Comparison of ENCODE assay signal across 16 cellular contexts in the genomic region with DNA sequence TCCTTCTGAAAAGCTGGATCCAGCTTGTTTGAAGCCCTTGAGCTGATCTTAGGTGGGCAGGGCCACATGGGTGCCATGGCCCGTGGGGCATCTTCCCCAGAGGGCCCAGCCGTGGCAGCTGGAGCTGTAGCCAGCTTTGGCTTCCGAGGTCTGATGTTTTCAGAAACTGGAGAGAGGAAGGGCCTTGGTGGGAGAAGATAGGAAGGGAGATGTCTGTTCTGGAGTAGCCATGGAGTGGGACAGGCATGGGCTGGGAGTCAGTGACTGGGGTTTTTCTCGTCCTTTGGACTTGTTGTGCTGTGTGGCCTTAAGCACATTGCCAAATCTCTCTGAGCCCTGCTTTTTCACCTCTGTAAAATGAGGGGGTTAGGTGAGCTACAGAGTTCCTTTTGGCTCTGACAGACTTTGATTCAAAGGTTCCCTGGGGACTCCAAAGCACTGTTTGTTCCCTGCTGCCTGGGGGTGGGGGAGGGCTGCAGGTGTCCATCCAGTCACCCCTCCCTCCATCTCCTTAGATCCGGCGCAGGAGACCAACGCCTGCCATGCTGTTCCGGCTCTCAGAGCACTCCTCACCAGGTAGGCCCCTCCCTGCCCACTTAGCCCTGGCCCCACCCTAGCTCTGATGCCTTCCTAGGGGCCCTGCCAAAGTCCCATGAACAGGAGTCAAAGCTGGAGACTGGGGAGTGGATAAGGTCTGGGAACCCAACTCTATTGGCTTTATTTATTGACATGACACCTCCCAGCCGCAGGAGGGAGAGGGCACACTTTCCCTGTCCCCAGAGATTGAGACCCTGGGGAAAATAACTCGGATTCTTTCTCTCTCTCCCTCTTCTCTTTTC. TPM values are rescaled to one million over a fixed set of nuclear protein-coding genes. Genes with fewer than 3 reads are reported as not detected.
A peak's percentile ranks its signal among the peaks of the same experiment; 100 is the strongest.
DNase-seq lines count a peak whose midpoint lies in the region; ATAC-seq and TF ChIP-seq lines count a peak whose summit lies in the region.
"Had no signal": no experiment of that assay in that cellular context is flagged by ENCODE, and none has a peak within 500 bp of the region (broad histone marks: within the 10 kb centered on the region; RNA-seq: fewer than 3 reads in every experiment).

No MANE protein-coding gene starts in this region.

- H3K36me3 ChIP-seq in BLaER1 (no peaks in the 10 kb centered on the region), HEK293 (ENCODE audit: control insufficient read depth in 2 of 2, insufficient read depth in 1 of 2, low read length in 2 of 2) (no peaks in the 10 kb centered on the region), mesendoderm (ENCODE audit: control insufficient read depth, insufficient read depth, low read length) (no peaks in the 10 kb centered on the region)

- H3K27me3 ChIP-seq in BLaER1 = peaks cover 26% of the 10 kb centered on the region
- no peaks in the 10 kb centered on the region for H3K27me3 ChIP-seq in mesendoderm (ENCODE audit: insufficient read depth, low read length, poor library complexity)

- no peak for TF ChIP-seq CTCF in HEK293 (tag by site-specific recombination; IDR thresholded peaks at IDR 0.05)
- TF ChIP-seq CTCF in WTC11 (IDR thresholded peaks at IDR 0.05) = no peak

- peak overlapping the region; percentile 25 for H3K56ac ChIP-seq in mesendoderm (ENCODE audit: low read length)

- H3K9me3 Mint-ChIP-seq in WTC11 = no peaks in the 10 kb centered on the region
- no peaks in the 10 kb centered on the region for H3K9me3 Mint-ChIP-seq in activated CD4-positive, alpha-beta memory T cell treated with anti-CD3 and anti-CD28 coated beads, Interleukin-2, amount 10 ng/mL, durations not matched to agents 7 days and 5 days
- H3K9me3 Mint-ChIP-seq: activated T-helper 2 cell treated with anti-CD3 and anti-CD28 coated beads, Interferon-gamma antibody, Interleukin-2, Interleukin-4, amounts not matched to agents 10 μg/mL and 5 μg/mL and 100 μg/mL, durations not matched to agents 14 hours and 24 hours and 36 hours had no signal

- DNase-seq in WTC11 (ENCODE audit: low spot score) (no peak), mesendoderm (no peak)
- DNase-seq in activated CD4-positive, alpha-beta memory T cell treated with anti-CD3 and anti-CD28 coated beads, Interleukin-2, amount 10 ng/mL, durations not matched to agents 7 days and 5 days = no peak
- no peak for DNase-seq in central memory CD4-positive, alpha-beta T cell
- DNase-seq: activated CD8-positive, alpha-beta T cell treated with anti-CD3 and anti-CD28 coated beads, Interleukin-2, amount 10 ng/mL, durations not matched to agents 7 days and 5 days; aorta; DMS79; KG1; nucleus accumbens had no signal

- H3K27me3 Mint-ChIP-seq in WTC11 (ENCODE audit: low read depth) = peaks cover 41% of the 10 kb centered on the region
- H3K27me3 Mint-ChIP-seq in activated CD4-positive, alpha-beta memory T cell treated with anti-CD3 and anti-CD28 coated beads, Interleukin-2, amount 10 ng/mL, durations not matched to agents 7 days and 5 days = peaks cover 53% of the 10 kb centered on the region

- H3K18ac ChIP-seq in mesendoderm (ENCODE audit: low read length) = no peak overlapping the region

- peak overlapping the region; percentile 9; the same call in 1 of the 2 replicates for H3K4me3 Mint-ChIP-seq in WTC11
- no peak overlapping the region for H3K4me3 Mint-ChIP-seq in activated CD4-positive, alpha-beta memory T cell treated with anti-CD3 and anti-CD28 coated beads, Interleukin-2, amount 10 ng/mL, durations not matched to agents 7 days and 5 days
- H3K4me3 Mint-ChIP-seq: activated CD8-positive, alpha-beta T cell treated with anti-CD3 and anti-CD28 coated beads, Interleukin-2, amount 10 ng/mL, durations not matched to agents 7 days and 5 days had no signal

- H3K4ac ChIP-seq in mesendoderm (ENCODE audit: low read depth, low read length) = no peak overlapping the region

- H3K79me1 ChIP-seq in mesendoderm (ENCODE audit: low read length) = no peaks in the 10 kb centered on the region

- no peak overlapping the region for H2BK5ac ChIP-seq in mesendoderm (ENCODE audit: low read length)

- H3K4me2 ChIP-seq in BLaER1 = peak overlapping the region; percentile 71
- no peak overlapping the region for H3K4me2 ChIP-seq in mesendoderm (ENCODE audit: low read length)

- H3K23ac ChIP-seq in mesendoderm (ENCODE audit: low read length) = no peak overlapping the region

- H3K9ac ChIP-seq in BLaER1 (no peak overlapping the region), mesendoderm (ENCODE audit: low read length) (no peak overlapping the region)

- no peak overlapping the region for H3K4me3 ChIP-seq in BLaER1
- no peak overlapping the region for H3K4me3 ChIP-seq in HEK293 (ENCODE audit: low read depth, low read length)
- no peak overlapping the region for H3K4me3 ChIP-seq in mesendoderm (ENCODE audit: low read length)
- H3K4me3 ChIP-seq: SK-N-MC had no signal

- H3K36me3 Mint-ChIP-seq in WTC11 = no peaks in the 10 kb centered on the region
- no peaks in the 10 kb centered on the region for H3K36me3 Mint-ChIP-seq in activated CD4-positive, alpha-beta memory T cell treated with anti-CD3 and anti-CD28 coated beads, Interleukin-2, amount 10 ng/mL, durations not matched to agents 7 days and 5 days (ENCODE audit: low read depth)

- no peak overlapping the region for H3K27ac Mint-ChIP-seq in WTC11
- no peak overlapping the region for H3K27ac Mint-ChIP-seq in activated CD4-positive, alpha-beta memory T cell treated with anti-CD3 and anti-CD28 coated beads, Interleukin-2, amount 10 ng/mL, durations not matched to agents 7 days and 5 days
- H3K27ac Mint-ChIP-seq: activated CD8-positive, alpha-beta T cell treated with anti-CD3 and anti-CD28 coated beads, Interleukin-2, amount 10 ng/mL, durations not matched to agents 7 days and 5 days; activated T-helper 2 cell treated with anti-CD3 and anti-CD28 coated beads, Interferon-gamma antibody, Interleukin-2, Interleukin-4, amounts not matched to agents 10 μg/mL and 5 μg/mL and 100 μg/mL, durations not matched to agents 14 hours and 24 hours and 36 hours had no signal

- H3K4me1 ChIP-seq in BLaER1 (peaks cover 59% of the 10 kb centered on the region), HEK293 (ENCODE audit: control insufficient read depth, insufficient read depth, low read length) (peaks cover 7% of the 10 kb centered on the region), mesendoderm (ENCODE audit: control insufficient read depth, low read depth, low read length) (peaks cover 7% of the 10 kb centered on the region)

- no peak overlapping the region for H4K8ac ChIP-seq in mesendoderm (ENCODE audit: low read depth, low read length)

- POLR2A ChIA-PET in HEK293 (lab: Yijun Ruan, JAX) (interaction anchor here (1.0 kb wide), 1 partner anchor 83 kb away, joined by 4 read pairs; no protein-coding TSS in a partner anchor), WTC11 (lab: Charles Lee) (interaction anchor here (0.5 to 1.4 kb wide), 3 partner anchors 16 to 126 kb away, joined by 3 to 4 read pairs (median 3); no protein-coding TSS in a partner anchor)
- POLR2A ChIA-PET in activated CD4-positive, alpha-beta memory T cell treated with anti-CD3 and anti-CD28 coated beads, Interleukin-2, amount 10 ng/mL, durations not matched to agents 7 days and 5 days (lab: Charles Lee) = interaction anchor here (1.6 kb wide), 1 partner anchor 101 kb away, joined by 4 read pairs; no protein-coding TSS in a partner anchor

- no CpG with 5 or more reads among the region's 10 CpGs for WGBS in mesendoderm (ENCODE audit: extremely low coverage, insufficient coverage, low lambda C conversion rate)

- CTCF ChIA-PET in HEK293 (lab: Yijun Ruan, JAX) = interaction anchor here (0.9 to 14.6 kb wide), 8 partner anchors 7 to 422 kb away, joined by 3 to 475 read pairs (median 6); a partner anchor contains a TSS
- CTCF ChIA-PET in WTC11 (lab: Charles Lee) = interaction anchor here (0.5 to 23.6 kb wide), 20 partner anchors 9 to 423 kb away, joined by 3 to 876 read pairs (median 5); a partner anchor contains a TSS
- CTCF ChIA-PET in activated CD4-positive, alpha-beta memory T cell treated with anti-CD3 and anti-CD28 coated beads, Interleukin-2, amount 10 ng/mL, durations not matched to agents 7 days and 5 days (lab: Charles Lee) = interaction anchor here (0.7 to 2.0 kb wide), 3 partner anchors 25 to 124 kb away, joined by 3 to 9 read pairs (median 3); no protein-coding TSS in a partner anchor

- H3K27ac ChIP-seq in BLaER1 = no peak overlapping the region
- H3K27ac ChIP-seq in HEK293 (ENCODE audit: extremely low read depth, low read depth, low read length) = no peak overlapping the region
- no peak overlapping the region for H3K27ac ChIP-seq in mesendoderm (ENCODE audit: low read depth, low read length)
- H3K27ac ChIP-seq: SK-N-MC had no signal

- no peak overlapping the region for H2BK15ac ChIP-seq in mesendoderm (replicated peaks; ENCODE audit: low read depth)

- no peak overlapping the region for H4K5ac ChIP-seq in mesendoderm (ENCODE audit: low read length)

- no peak overlapping the region for H2BK120ac ChIP-seq in mesendoderm (ENCODE audit: low read depth, low read length)

- H3K9me3 ChIP-seq in BLaER1 (no peaks in the 10 kb centered on the region), HEK293 (ENCODE audit: control insufficient read depth, insufficient read depth, low read depth, low read length) (no peaks in the 10 kb centered on the region)

- ATAC-seq in WTC11 = no peak
- no peak for ATAC-seq in GM18858 (IDR thresholded peaks at IDR 0.05; ENCODE audit: unreplicated experiment)
- ATAC-seq in GM21390 (IDR thresholded peaks at IDR 0.05; ENCODE audit: unreplicated experiment) = no peak
- ATAC-seq: activated CD8-positive, alpha-beta T cell treated with anti-CD3 and anti-CD28 coated beads, Interleukin-2, amount 10 ng/mL, durations not matched to agents 7 days and 5 days had no signal

- no peak overlapping the region for H2AK5ac ChIP-seq in mesendoderm (ENCODE audit: low read length)

- no peaks in the 10 kb centered on the region for H4K20me1 ChIP-seq in BLaER1

- H3K79me2 ChIP-seq in mesendoderm (ENCODE audit: control insufficient read depth, insufficient read depth, low read length) = no peaks in the 10 kb centered on the region

- peaks cover 80% of the 10 kb centered on the region for H3K4me1 Mint-ChIP-seq in WTC11
- H3K4me1 Mint-ChIP-seq in activated CD4-positive, alpha-beta memory T cell treated with anti-CD3 and anti-CD28 coated beads, Interleukin-2, amount 10 ng/mL, durations not matched to agents 7 days and 5 days = peaks cover 11% of the 10 kb centered on the region

RNA-seq across cellular contexts. Expression of a gene that starts 2.1 kb away (rescaled TPM):
- 15.0 to 20.5 TPM (median 15.2 TPM) in 3 replicates for total RNA-seq in WTC11 (2021)
- 1.7 TPM for polyA plus RNA-seq in mesendoderm (2013, experiment 1 of 2)
- 1.8 TPM for polyA plus RNA-seq in mesendoderm (2013, experiment 2 of 2)
- total RNA-seq in activated CD4-positive, alpha-beta memory T cell treated with anti-CD3 and anti-CD28 coated beads, Interleukin-2, amount 10 ng/mL, durations not matched to agents 7 days and 5 days = not detected
- total RNA-seq: activated CD8-positive, alpha-beta T cell treated with anti-CD3 and anti-CD28 coated beads, Interleukin-2, amount 10 ng/mL, durations not matched to agents 7 days and 5 days; activated T-helper 2 cell treated with anti-CD3 and anti-CD28 coated beads, Interferon-gamma antibody, Interleukin-2, Interleukin-4, amounts not matched to agents 10 μg/mL and 5 μg/mL and 100 μg/mL, durations not matched to agents 14 hours and 24 hours and 36 hours had no signal

RNA-seq across cellular contexts. Expression of a gene that starts 8.1 kb away (rescaled TPM):
- total RNA-seq in WTC11 (2021) = 64.9 to 75.3 TPM (median 65.4 TPM) in 3 replicates
- polyA plus RNA-seq in mesendoderm (2013, experiment 1 of 2) = 48.2 TPM
- polyA plus RNA-seq in mesendoderm (2013, experiment 2 of 2) = 45.8 TPM
- total RNA-seq in activated CD4-positive, alpha-beta memory T cell treated with anti-CD3 and anti-CD28 coated beads, Interleukin-2, amount 10 ng/mL, durations not matched to agents 7 days and 5 days = 10 to 100 TPM; 72.0 to 73.7 TPM

RNA-seq across cellular contexts. Expression of a gene that starts 21.2 kb away (rescaled TPM):
- total RNA-seq in WTC11 (2021) = not detected in 3 replicates
- 0.01 TPM for polyA plus RNA-seq in mesendoderm (2013, experiment 1 of 2)
- polyA plus RNA-seq in mesendoderm (2013, experiment 2 of 2) = 0.01 TPM
- not detected for total RNA-seq in activated CD4-positive, alpha-beta memory T cell treated with anti-CD3 and anti-CD28 coated beads, Interleukin-2, amount 10 ng/mL, durations not matched to agents 7 days and 5 days
- total RNA-seq: activated CD8-positive, alpha-beta T cell treated with anti-CD3 and anti-CD28 coated beads, Interleukin-2, amount 10 ng/mL, durations not matched to agents 7 days and 5 days; activated T-helper 2 cell treated with anti-CD3 and anti-CD28 coated beads, Interferon-gamma antibody, Interleukin-2, Interleukin-4, amounts not matched to agents 10 μg/mL and 5 μg/mL and 100 μg/mL, durations not matched to agents 14 hours and 24 hours and 36 hours; aorta; skeletal muscle tissue had no signal
- polyA plus RNA-seq: aorta had no signal

RNA-seq across cellular contexts. Expression of a gene that starts 36.3 kb away (rescaled TPM):
- total RNA-seq in WTC11 (2021) = 2.5 to 2.9 TPM (median 2.8 TPM) in 3 replicates
- 0.10 TPM for polyA plus RNA-seq in mesendoderm (2013, experiment 1 of 2)
- polyA plus RNA-seq in mesendoderm (2013, experiment 2 of 2) = 0.08 TPM
- total RNA-seq in activated CD4-positive, alpha-beta memory T cell treated with anti-CD3 and anti-CD28 coated beads, Interleukin-2, amount 10 ng/mL, durations not matched to agents 7 days and 5 days = 1 to 10 TPM; 1.3 to 1.5 TPM

RNA-seq across cellular contexts. Expression of a gene that starts 39.4 kb away (rescaled TPM):
- 2.4 to 3.1 TPM (median 2.7 TPM) in 3 replicates for total RNA-seq in WTC11 (2021)
- polyA plus RNA-seq in mesendoderm (2013, experiment 1 of 2) = 0.81 TPM
- polyA plus RNA-seq in mesendoderm (2013, experiment 2 of 2) = 0.63 TPM
- not detected for total RNA-seq in activated CD4-positive, alpha-beta memory T cell treated with anti-CD3 and anti-CD28 coated beads, Interleukin-2, amount 10 ng/mL, durations not matched to agents 7 days and 5 days
- total RNA-seq: activated CD8-positive, alpha-beta T cell treated with anti-CD3 and anti-CD28 coated beads, Interleukin-2, amount 10 ng/mL, durations not matched to agents 7 days and 5 days; activated T-helper 2 cell treated with anti-CD3 and anti-CD28 coated beads, Interferon-gamma antibody, Interleukin-2, Interleukin-4, amounts not matched to agents 10 μg/mL and 5 μg/mL and 100 μg/mL, durations not matched to agents 14 hours and 24 hours and 36 hours had no signal

Comparison
In these comparisons a context has a peak if more than half of its experiments do, and no peak if none do; other contexts are left out.
1. RNA of a gene that starts 2.1 kb away (total RNA-seq): 15.0 to 20.5 TPM in WTC11; not detected in activated CD4-positive, alpha-beta memory T cell treated with anti-CD3 and anti-CD28 coated beads, Interleukin-2, amount 10 ng/mL, durations not matched to agents 7 days and 5 days; every median in the first group is over 10 times any median in the second.